Comparison of ENCODE assay signal across 9 cellular contexts in genomic region chr1:94383966-94384408, GRCh38. TPM values are rescaled to one million over a fixed set of nuclear protein-coding genes. Genes with fewer than 3 reads are reported as not detected.
DNase-seq lines count a peak whose midpoint lies in the region; ATAC-seq, FAIRE-seq and TF ChIP-seq lines count a peak whose summit lies in the region.
"Had no signal": no experiment of that assay in that cellular context is flagged by ENCODE, and none has a peak within 500 bp of the region (broad histone marks: within the 10 kb centered on the region; RNA-seq: fewer than 3 reads in every experiment).

No MANE protein-coding gene starts in this region.

- in situ Hi-C loops in Panc1 (cut with HindIII; ENCODE audit: low pct_unique_long_range_greater_than_20kb, low sequenced_read_pairs) = no loop called here

- H4K8ac ChIP-seq in trophoblast cell (ENCODE audit: low read depth, low read length) = no peak overlapping the region

- H4K12ac ChIP-seq in trophoblast cell (ENCODE audit: low read depth, low read length) = no peak overlapping the region

- DNase-seq in CD4-positive, CD25-positive, alpha-beta regulatory T cell = peak in 1 of 3 donors; percentile 8
- DNase-seq in Panc1 (ENCODE audit: low read depth, low spot score) (no peak), left colon (peak in 1 of 2 donors; percentile 41), trophoblast cell (no peak), D721Med (ENCODE audit: insufficient read length, low spot score) (no peak), foreskin melanocyte (no peak)
- DNase-seq in stimulated activated CD4-positive, alpha-beta T cell treated with anti-CD3 and anti-CD28 coated beads, Interleukin-12 subunit alpha, Interleukin-12 subunit beta, amount 100 ng/mL, for 4 hours = no peak
- DNase-seq: activated CD8-positive, alpha-beta memory T cell treated with anti-CD3 and anti-CD28 coated beads, Interleukin-2, amount 50 U/mL, for 4 hours had no signal

- no peak overlapping the region for H3K27ac ChIP-seq in CD4-positive, CD25-positive, alpha-beta regulatory T cell (ENCODE audit: insufficient read depth, low read length, poor library complexity, severe bottlenecking)
- H3K27ac ChIP-seq in Panc1 (ENCODE audit: low read length) = no peak overlapping the region
- H3K27ac ChIP-seq in trophoblast cell (ENCODE audit: low read depth, low read length) = no peak overlapping the region

- H3K79me2 ChIP-seq in trophoblast cell (ENCODE audit: control insufficient read depth, insufficient read depth, low read length, poor library complexity) = no peaks in the 10 kb centered on the region

- H2AK5ac ChIP-seq in trophoblast cell (ENCODE audit: low read length) = no peak overlapping the region

- no peak overlapping the region for H3K23ac ChIP-seq in trophoblast cell (ENCODE audit: low read length)

- peaks cover 1 to 6% (median 3%) of the 10 kb centered on the region in 7 donors for H3K9me3 Mint-ChIP-seq in CD4-positive, CD25-positive, alpha-beta regulatory T cell

- no peaks in the 10 kb centered on the region for H3K79me1 ChIP-seq in trophoblast cell (ENCODE audit: low read length)

- no CpG with 5 or more reads among the region's 4 CpGs for WGBS in trophoblast cell (ENCODE audit: extremely low coverage, insufficient coverage, insufficient read length)

- no peak overlapping the region for H3K18ac ChIP-seq in trophoblast cell (ENCODE audit: low read length)

- no peak for ATAC-seq in CD4-positive, CD25-positive, alpha-beta regulatory T cell (ENCODE audit: low read depth in 2 of 2)
- peak; percentile 71 for ATAC-seq in GM19351 (IDR thresholded peaks at IDR 0.05; ENCODE audit: unreplicated experiment)
- ATAC-seq in Panc1 = peak; percentile 83
- ATAC-seq in left colon = peak; percentile 89

- H3K4me1 Mint-ChIP-seq in CD4-positive, CD25-positive, alpha-beta regulatory T cell = peaks cover 0 to 22% (median 12%) of the 10 kb centered on the region in 4 donors

- peaks cover 17% of the 10 kb centered on the region for H3K27me3 ChIP-seq in CD4-positive, CD25-positive, alpha-beta regulatory T cell (ENCODE audit: control insufficient read depth, insufficient read depth, low read length)
- H3K27me3 ChIP-seq in Panc1 (ENCODE audit: control insufficient read depth, insufficient read depth, low read length) (no peaks in the 10 kb centered on the region), trophoblast cell (ENCODE audit: insufficient read depth, low read length) (no peaks in the 10 kb centered on the region)

- H2BK5ac ChIP-seq in trophoblast cell (ENCODE audit: low read depth, low read length, poor library complexity) = no peak overlapping the region

- H3K4me3 Mint-ChIP-seq in CD4-positive, CD25-positive, alpha-beta regulatory T cell = peak overlapping the region in 1 of 4 donors; percentile 12

- H3K36me3 Mint-ChIP-seq in CD4-positive, CD25-positive, alpha-beta regulatory T cell = no peaks in the 10 kb centered on the region

- no peak overlapping the region for H3K4me2 ChIP-seq in trophoblast cell (ENCODE audit: low read length)

- no peak overlapping the region for H2AFZ ChIP-seq in trophoblast cell (ENCODE audit: insufficient read depth, low read length, poor library complexity)

- CTCF ChIA-PET in Panc1 (lab: Charles Lee) = no interaction called here

- POLR2A ChIA-PET in Panc1 (lab: Charles Lee) = no interaction called here

- peak overlapping the region in 1 of 3 donors; percentile 9 for H3K27ac Mint-ChIP-seq in CD4-positive, CD25-positive, alpha-beta regulatory T cell

- H3K27me3 Mint-ChIP-seq in CD4-positive, CD25-positive, alpha-beta regulatory T cell = peaks cover 27% of the 10 kb centered on the region

- no peak for FAIRE-seq in D721Med (lab: Jason Lieb, UNC)

- peak overlapping the region; percentile 17 for H3K4me3 ChIP-seq in CD4-positive, CD25-positive, alpha-beta regulatory T cell (ENCODE audit: low read depth, low read length)
- H3K4me3 ChIP-seq in Panc1 (ENCODE audit: low read depth in 2 of 2, low read length in 2 of 2) (no peak overlapping the region), trophoblast cell (ENCODE audit: low read depth, low read length) (no peak overlapping the region)

- no peak overlapping the region for H2BK120ac ChIP-seq in trophoblast cell (ENCODE audit: insufficient read depth, low read length, poor library complexity)

- peaks cover 6% of the 10 kb centered on the region for H3K4me1 ChIP-seq in CD4-positive, CD25-positive, alpha-beta regulatory T cell (ENCODE audit: control insufficient read depth, insufficient read depth, low read length, poor library complexity, severe bottlenecking)
- peaks cover 3% of the 10 kb centered on the region; the same call in 1 of the 2 replicates for H3K4me1 ChIP-seq in Panc1 (ENCODE audit: control insufficient read depth, insufficient read depth, low read length)
- peaks cover 0 to 12% of the 10 kb centered on the region in 2 experiments for H3K4me1 ChIP-seq in trophoblast cell (ENCODE audit: control insufficient read depth in 1 of 2, insufficient read depth in 2 of 2, low read length in 2 of 2)

- TF ChIP-seq CTCF in Panc1 (IDR thresholded peaks at IDR 0.05) (no peak), D721Med (IDR thresholded peaks at IDR 0.05; ENCODE audit: insufficient read depth, missing control alignments) (no peak)

- no peak overlapping the region for H3K14ac ChIP-seq in trophoblast cell (ENCODE audit: low read length)

- no peak overlapping the region for H4K91ac ChIP-seq in trophoblast cell (ENCODE audit: low read depth, low read length)

- H3K9me3 ChIP-seq in CD4-positive, CD25-positive, alpha-beta regulatory T cell (ENCODE audit: control insufficient read depth in 2 of 2, low read length in 2 of 2) = no peaks in the 10 kb centered on the region
- H3K9me3 ChIP-seq in Panc1 (ENCODE audit: control insufficient read depth, insufficient read depth, low read depth, low read length) = no peaks in the 10 kb centered on the region
- H3K9me3 ChIP-seq in trophoblast cell (ENCODE audit: insufficient read depth, low read depth, low read length) = no peaks in the 10 kb centered on the region

- H2BK12ac ChIP-seq in trophoblast cell (ENCODE audit: low read length) = no peak overlapping the region

- H3K9ac ChIP-seq in trophoblast cell (ENCODE audit: low read length) = no peak overlapping the region

- H3K4ac ChIP-seq in trophoblast cell (ENCODE audit: low read depth, low read length) = no peak overlapping the region

- intact Hi-C loops in Panc1 (cut with micrococcal nuclease; ENCODE audit: unreplicated experiment) (no loop called here), left colon (cut with DNase I, micrococcal nuclease) (no loop called here)

- no TSS peak for BruUV-seq in Panc1 (replicated peaks; lab: Mats Ljungman, UMichigan)

- H3K36me3 ChIP-seq in CD4-positive, CD25-positive, alpha-beta regulatory T cell (ENCODE audit: control insufficient read depth, insufficient read depth, low read length) = no peaks in the 10 kb centered on the region
- H3K36me3 ChIP-seq in Panc1 (ENCODE audit: control insufficient read depth, insufficient read depth, low read length) (no peaks in the 10 kb centered on the region), trophoblast cell (ENCODE audit: control insufficient read depth in 1 of 2, insufficient read depth in 2 of 2, low read length in 2 of 2) (no peaks in the 10 kb centered on the region)

RNA-seq across cellular contexts. Expression of gene ABCD3, which starts 34.2 kb away (rescaled TPM):
- 19.4 TPM for total RNA-seq in CD4-positive, CD25-positive, alpha-beta regulatory T cell
- 10 to 100 TPM; 15.3 to 21.6 (median 18.9) TPM for polyA plus RNA-seq in CD4-positive, CD25-positive, alpha-beta regulatory T cell
- 40.5 TPM for total RNA-seq in Panc1 (2021; ENCODE audit: unreplicated experiment)
- polyA plus RNA-seq in Panc1 (2012; ENCODE audit: insufficient read length) = 16.4 TPM
- total RNA-seq in left colon = 100 to 1,000 TPM; 111 to 117 TPM
- 29.6 and 29.8 TPM in 2 replicates for polyA plus RNA-seq in trophoblast cell (2013)

Comparison
In these comparisons a context has a peak if more than half of its experiments do, and no peak if none do; other contexts are left out.
1. ATAC-seq: peak in GM19351 (single experiment), Panc1 (single experiment) and left colon (single experiment); none in CD4-positive, CD25-positive, alpha-beta regulatory T cell (0 of 2).